ENCODE assay signal across 27 cellular contexts in genomic region chr7:104933022-104933421, GRCh38.
DNase-seq lines count a peak whose midpoint lies in the region; ATAC-seq, FAIRE-seq and TF ChIP-seq lines count a peak whose summit lies in the region.
"Had no signal": no experiment of that assay in that cellular context is flagged by ENCODE, and none has a peak within 500 bp of the region (broad histone marks: within the 10 kb centered on the region; RNA-seq: fewer than 3 reads in every experiment).

No MANE protein-coding gene starts in this region.

- FAIRE-seq in GM12878 (lab: Jason Lieb, UNC) (peak; percentile 7), urothelium cell line (lab: Jason Lieb, UNC) (peak; percentile 98)

- H3K79me2 ChIP-seq in GM12878 (ENCODE audit: control insufficient read depth, insufficient read depth, low read length) = no peaks in the 10 kb centered on the region

- no peak for DNase-seq in activated naive CD8-positive, alpha-beta T cell treated with anti-CD3 and anti-CD28 coated beads, Interleukin-2, amount 50 U/mL, for 24 hours
- DNase-seq in activated naive CD8-positive, alpha-beta T cell treated with anti-CD3 and anti-CD28 coated beads for 36 hours = no peak
- DNase-seq in GM12878 (ENCODE audit: low read depth, low spot score) (no peak), urothelium cell line (ENCODE audit: low spot score) (no peak), sciatic nerve (ENCODE audit: low spot score) (no peak), GDM1 (lab: John Stamatoyannopoulos, UW) (no peak)
- DNase-seq in naive thymus-derived CD4-positive, alpha-beta T cell = no peak
- DNase-seq: activated CD4-positive, alpha-beta T cell treated with anti-CD3 and anti-CD28 coated beads for 4 hours; activated gamma-delta T cell; activated T-cell treated with anti-CD3 and anti-CD28 coated beads, Interleukin-2, amount 50 U/mL, for 1 hour; CD8-positive, alpha-beta memory T cell; cerebellar nuclear complex; DMS 273 treated with DMSO at 0.1 percent for 48 hours; H9; left lung; midbrain; NCI-H1436; NCI-H2081 treated with DMSO at 0.1 percent for 48 hours; NCI-H345; NCI-H774; right cardiac atrium; stimulated activated CD4-positive, alpha-beta T cell treated with anti-CD3 and anti-CD28 coated beads, Interleukin-4, amount 100 ng/mL, for 4 hours; stimulated activated naive CD4-positive, alpha-beta T cell had no signal

- H3K9me3 Mint-ChIP-seq in activated naive CD8-positive, alpha-beta T cell treated with anti-CD3 and anti-CD28 coated beads, Interleukin-2, amount 50 U/mL, for 24 hours = no peaks in the 10 kb centered on the region
- H3K9me3 Mint-ChIP-seq in activated naive CD8-positive, alpha-beta T cell treated with anti-CD3 and anti-CD28 coated beads for 36 hours = peaks cover 3% of the 10 kb centered on the region
- H3K9me3 Mint-ChIP-seq in naive thymus-derived CD4-positive, alpha-beta T cell = peaks cover 0 to 3% (median 0%) of the 10 kb centered on the region in 11 donors
- H3K9me3 Mint-ChIP-seq: CD8-positive, alpha-beta memory T cell; T-helper 1 cell treated with Interleukin-12 subunit alpha and Interleukin-12 subunit beta and Interleukin-4 antibody, amounts not matched to agents 30 μg/mL and 1 μg/mL, for 36 hours had no signal

- no peak for ATAC-seq in activated naive CD8-positive, alpha-beta T cell treated with anti-CD3 and anti-CD28 coated beads, Interleukin-2, amount 50 U/mL, for 24 hours
- ATAC-seq in GM12878 (no peak), HG02970 (IDR thresholded peaks at IDR 0.05; ENCODE audit: low FRiP score, unreplicated experiment) (no peak), sciatic nerve (no peak)
- peak; percentile 20 for ATAC-seq in naive thymus-derived CD4-positive, alpha-beta T cell

- TF ChIP-seq POLR2A in GM12878 (IDR thresholded peaks at IDR 0.05; ENCODE audit: low read depth, low read length) = no peak

- no peaks in the 10 kb centered on the region for H3K36me3 ChIP-seq in GM12878 (ENCODE audit: control insufficient read depth in 2 of 2, insufficient read depth in 2 of 2, low read length in 1 of 2)
- H3K36me3 ChIP-seq in naive thymus-derived CD4-positive, alpha-beta T cell (ENCODE audit: control insufficient read depth in 2 of 3, insufficient read depth in 3 of 3, low read length in 3 of 3) = no peaks in the 10 kb centered on the region
- H3K36me3 ChIP-seq: left lung had no signal

- RAD21 ChIA-PET in GM12878 (lab: Charles Lee; ENCODE audit: unreplicated experiment) = no interaction called here

- H3K27me3 ChIP-seq in GM12878 (replicated peaks in 1 of 2; ENCODE audit: control insufficient read depth in 2 of 2, insufficient read depth in 2 of 2, low read length in 1 of 2) = no peaks in the 10 kb centered on the region
- no peaks in the 10 kb centered on the region for H3K27me3 ChIP-seq in naive thymus-derived CD4-positive, alpha-beta T cell (ENCODE audit: control insufficient read depth in 2 of 2, insufficient read depth in 2 of 2, low read length in 2 of 2)
- H3K27me3 ChIP-seq: left lung had no signal

- H3K9ac ChIP-seq in GM12878 (ENCODE audit: control insufficient read depth, insufficient read depth, low read length) = no peak overlapping the region
- H3K9ac ChIP-seq: KMS-11 had no signal

- no peaks in the 10 kb centered on the region for H4K20me1 ChIP-seq in GM12878 (ENCODE audit: control insufficient read depth, insufficient read depth)

- 97% methylated on average over 9 of the region's 9 CpGs for WGBS in GM12878 (ENCODE audit: insufficient coverage, insufficient replicate concordance, low lambda C conversion rate, missing lambda C conversion rate)

- intact Hi-C loops in GM12878 (cut with micrococcal nuclease; ENCODE audit: unreplicated experiment) = no loop called here
- intact Hi-C loops in naive thymus-derived CD4-positive, alpha-beta T cell (cut with micrococcal nuclease) = no loop called here
- intact Hi-C loops in sciatic nerve (cut with DNase I) = no loop called here

- peaks cover 13% of the 10 kb centered on the region for H3K4me1 Mint-ChIP-seq in activated naive CD8-positive, alpha-beta T cell treated with anti-CD3 and anti-CD28 coated beads, Interleukin-2, amount 50 U/mL, for 24 hours
- H3K4me1 Mint-ChIP-seq in activated naive CD8-positive, alpha-beta T cell treated with anti-CD3 and anti-CD28 coated beads for 36 hours = peaks cover 3% of the 10 kb centered on the region
- peaks cover 0 to 9% (median 0%) of the 10 kb centered on the region in 7 donors for H3K4me1 Mint-ChIP-seq in naive thymus-derived CD4-positive, alpha-beta T cell
- H3K4me1 Mint-ChIP-seq: CD8-positive, alpha-beta memory T cell had no signal

- no peaks in the 10 kb centered on the region for H3K27me3 Mint-ChIP-seq in activated naive CD8-positive, alpha-beta T cell treated with anti-CD3 and anti-CD28 coated beads, Interleukin-2, amount 50 U/mL, for 24 hours
- no peaks in the 10 kb centered on the region for H3K27me3 Mint-ChIP-seq in activated naive CD8-positive, alpha-beta T cell treated with anti-CD3 and anti-CD28 coated beads for 36 hours
- no peaks in the 10 kb centered on the region for H3K27me3 Mint-ChIP-seq in naive thymus-derived CD4-positive, alpha-beta T cell
- H3K27me3 Mint-ChIP-seq: CD8-positive, alpha-beta memory T cell had no signal

- H3K36me3 Mint-ChIP-seq in activated naive CD8-positive, alpha-beta T cell treated with anti-CD3 and anti-CD28 coated beads, Interleukin-2, amount 50 U/mL, for 24 hours (ENCODE audit: low read depth) = no peaks in the 10 kb centered on the region
- no peaks in the 10 kb centered on the region for H3K36me3 Mint-ChIP-seq in activated naive CD8-positive, alpha-beta T cell treated with anti-CD3 and anti-CD28 coated beads for 36 hours
- H3K36me3 Mint-ChIP-seq in naive thymus-derived CD4-positive, alpha-beta T cell = no peaks in the 10 kb centered on the region
- H3K36me3 Mint-ChIP-seq: brain; CD8-positive, alpha-beta memory T cell had no signal

- CTCF ChIA-PET in GM12878 (lab: Yijun Ruan, JAX) = no interaction called here
- CTCF ChIA-PET in naive thymus-derived CD4-positive, alpha-beta T cell (lab: Charles Lee) = no interaction called here

- H3K4me3 Mint-ChIP-seq in activated naive CD8-positive, alpha-beta T cell treated with anti-CD3 and anti-CD28 coated beads, Interleukin-2, amount 50 U/mL, for 24 hours = no peak overlapping the region
- no peak overlapping the region for H3K4me3 Mint-ChIP-seq in activated naive CD8-positive, alpha-beta T cell treated with anti-CD3 and anti-CD28 coated beads for 36 hours
- no peak overlapping the region for H3K4me3 Mint-ChIP-seq in naive thymus-derived CD4-positive, alpha-beta T cell
- H3K4me3 Mint-ChIP-seq: brain; CD8-positive, alpha-beta memory T cell; H9; T-helper 1 cell treated with Interleukin-12 subunit alpha and Interleukin-12 subunit beta and Interleukin-4 antibody, amounts not matched to agents 30 μg/mL and 1 μg/mL, for 36 hours had no signal

- no peak for TF ChIP-seq CTCF in GM12878 (IDR thresholded peaks at IDR 0.05 in 2 of 3, conservative IDR thresholded peaks at IDR 0.05 in 1 of 3; ENCODE audit: control insufficient read depth in 2 of 3, extremely low read depth in 1 of 3, insufficient read depth in 1 of 3, low read depth in 3 of 3, low read length in 3 of 3)

- BruUV-seq in GM12878 (replicated peaks; lab: Mats Ljungman, UMichigan) = no TSS peak

- TF ChIP-seq EP300 in GM12878 (IDR thresholded peaks at IDR 0.05; ENCODE audit: borderline replicate concordance in 1 of 2, control insufficient read depth in 1 of 2, low read depth in 2 of 2, low read length in 2 of 2) = no peak

- H3K27ac ChIP-seq in GM12878 (ENCODE audit: control insufficient read depth, insufficient read depth) = no peak overlapping the region
- no peak overlapping the region for H3K27ac ChIP-seq in naive thymus-derived CD4-positive, alpha-beta T cell (ENCODE audit: low read depth, low read length)
- H3K27ac ChIP-seq: KMS-11, left lung had no signal

- H2AFZ ChIP-seq in GM12878 (ENCODE audit: control insufficient read depth, low read depth, low read length) = no peak overlapping the region

- H3K27ac Mint-ChIP-seq in activated naive CD8-positive, alpha-beta T cell treated with anti-CD3 and anti-CD28 coated beads, Interleukin-2, amount 50 U/mL, for 24 hours = peak overlapping the region; percentile 15
- H3K27ac Mint-ChIP-seq in activated naive CD8-positive, alpha-beta T cell treated with anti-CD3 and anti-CD28 coated beads for 36 hours = no peak overlapping the region
- no peak overlapping the region for H3K27ac Mint-ChIP-seq in naive thymus-derived CD4-positive, alpha-beta T cell
- H3K27ac Mint-ChIP-seq: T-helper 1 cell treated with Interleukin-12 subunit alpha and Interleukin-12 subunit beta and Interleukin-4 antibody, amounts not matched to agents 30 μg/mL and 1 μg/mL, for 36 hours had no signal

- in situ Hi-C loops in GM12878 (cut with MboI) = no loop called here

- SMC1A ChIA-PET in GM12878 (lab: Charles Lee; ENCODE audit: uncharacterized antibody, unreplicated experiment) = interaction anchor here (1.0 to 4.3 kb wide), 2 partner anchors 15 to 50 kb away, joined by 3 to 32 read pairs; no protein-coding TSS in a partner anchor

- no peak overlapping the region for H3K4me2 ChIP-seq in GM12878 (ENCODE audit: control insufficient read depth, insufficient read depth)
- H3K4me2 ChIP-seq: KMS-11 had no signal

- H3K9me3 ChIP-seq in GM12878 (replicated peaks; ENCODE audit: control insufficient read depth, insufficient read depth, low read length) = no peaks in the 10 kb centered on the region
- H3K9me3 ChIP-seq in naive thymus-derived CD4-positive, alpha-beta T cell (ENCODE audit: control insufficient read depth in 2 of 3, low read length in 3 of 3) = no peaks in the 10 kb centered on the region
- H3K9me3 ChIP-seq: left lung had no signal

- TF ChIP-seq RAD21 in GM12878 (IDR thresholded peaks at IDR 0.05; ENCODE audit: insufficient read depth, low read depth, low read length) = no peak

- POLR2A ChIA-PET in GM12878 (lab: Charles Lee) = interaction anchor here (0.9 kb wide), 1 partner anchor 48 kb away, joined by 3 read pairs; no protein-coding TSS in a partner anchor
- POLR2A ChIA-PET in naive thymus-derived CD4-positive, alpha-beta T cell (lab: Charles Lee) = no interaction called here

- no peaks in the 10 kb centered on the region for H3K4me1 ChIP-seq in GM12878 (ENCODE audit: control insufficient read depth, insufficient read depth, low read length)
- no peaks in the 10 kb centered on the region for H3K4me1 ChIP-seq in naive thymus-derived CD4-positive, alpha-beta T cell (ENCODE audit: control insufficient read depth in 2 of 2, insufficient read depth in 2 of 2, low read length in 2 of 2)

- no peak overlapping the region for H3K4me3 ChIP-seq in GM12878
- H3K4me3 ChIP-seq in naive thymus-derived CD4-positive, alpha-beta T cell (ENCODE audit: low read length) = no peak overlapping the region
- H3K4me3 ChIP-seq: left lung had no signal

TF ChIP-seq in GM12878, 131 proteins besides CTCF, POLR2A, EP300 and RAD21:
- peak; percentile 59 for TF ChIP-seq NR2C2 (IDR thresholded peaks at IDR 0.05; ENCODE audit: borderline replicate concordance, control insufficient read depth, insufficient read length, low read depth)
- no peak for TF ChIP-seq MEF2A (IDR thresholded peaks at IDR 0.05; ENCODE audit: insufficient read depth, low read depth, low read length)
